In the genomic region with DNA sequence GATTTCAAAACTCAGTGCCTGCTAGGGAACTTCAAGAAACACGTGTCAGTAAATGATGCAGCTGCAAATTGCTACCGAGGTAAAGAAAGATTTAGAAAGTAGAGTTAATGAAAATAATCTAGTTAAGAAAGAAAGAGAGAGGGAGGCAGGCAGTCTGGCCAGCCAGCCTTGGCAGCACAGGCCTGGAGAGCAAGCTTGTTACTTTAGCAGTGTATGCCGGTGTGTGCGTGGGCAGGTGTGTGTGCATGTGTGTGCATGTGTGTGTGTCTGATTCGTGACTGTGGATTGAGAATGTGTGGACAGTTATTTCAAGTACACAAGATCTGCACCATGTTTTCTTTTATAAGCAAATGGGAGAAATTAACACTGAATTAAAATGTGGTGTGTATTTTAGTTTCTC, we compare ENCODE assay signal across 23 cellular contexts.
"Had no signal": no experiment of that assay in that cellular context is flagged by ENCODE, and none has a peak within 500 bp of the region (broad histone marks: within the 10 kb centered on the region; RNA-seq: fewer than 3 reads in every experiment).

No MANE protein-coding gene starts in this region.

- H3K27ac ChIP-seq: coronary artery, lower lobe of right lung, parathyroid adenoma, prostate gland, sigmoid colon, spleen, thoracic aorta, transverse colon, upper lobe of right lung, uterus had no signal

- H3K79me2 ChIP-seq: parathyroid adenoma had no signal

- H3K9me3 ChIP-seq: lower lobe of right lung, prostate gland, sigmoid colon, spleen, thoracic aorta, transverse colon, upper lobe of right lung, uterus had no signal

- H3K4me3 ChIP-seq: coronary artery, lower lobe of right lung, prostate gland, sigmoid colon, spleen, thoracic aorta, transverse colon, upper lobe of right lung, uterus had no signal

- H3K27me3 ChIP-seq: sigmoid colon, transverse colon, upper lobe of right lung, uterus had no signal

- H3K4me3 Mint-ChIP-seq: effector memory CD8-positive, alpha-beta T cell; memory B cell; natural killer cell; stimulated activated memory B cell treated with anti-CD40 and anti-IgM and Interleukin-4, amounts not matched to agents 10 μg/mL and 1 μg/mL and 100 μg/mL, for 72 hours had no signal

- DNase-seq: dermis blood vessel endothelial cell; effector memory CD8-positive, alpha-beta T cell; head of caudate nucleus; left ventricle myocardium superior; lower lobe of right lung; natural killer cell; right cardiac atrium; sigmoid colon; spleen; stimulated activated CD4-positive, alpha-beta T cell treated with anti-CD3 and anti-CD28 coated beads, Interleukin-4, amount 100 ng/mL, for 4 hours; stimulated activated naive CD8-positive, alpha-beta T cell treated with anti-CD3 and anti-CD28 coated beads, Interleukin-15, Interleukin-2, amounts not matched to agents 100 U/mL and 50 U/mL, for 24 hours; transverse colon; upper lobe of right lung; uterus had no signal

- H2AFZ ChIP-seq: parathyroid adenoma had no signal

- H3K27ac Mint-ChIP-seq: effector memory CD8-positive, alpha-beta T cell; memory B cell; natural killer cell; stimulated activated memory B cell treated with anti-CD40 and anti-IgM and Interleukin-4, amounts not matched to agents 10 μg/mL and 1 μg/mL and 100 μg/mL, for 72 hours had no signal

- H3K4me1 ChIP-seq: lower lobe of right lung, parathyroid adenoma, prostate gland, sigmoid colon, spleen, transverse colon, upper lobe of right lung, uterus had no signal

- FAIRE-seq: endometrium, frontal cortex, keratinocyte had no signal

- H3K27me3 Mint-ChIP-seq: effector memory CD8-positive, alpha-beta T cell; stimulated activated memory B cell treated with anti-CD40 and anti-IgM and Interleukin-4, amounts not matched to agents 10 μg/mL and 1 μg/mL and 100 μg/mL, for 72 hours had no signal

- H3K4me1 Mint-ChIP-seq: memory B cell; natural killer cell; stimulated activated memory B cell treated with anti-CD40 and anti-IgM and Interleukin-4, amounts not matched to agents 10 μg/mL and 1 μg/mL and 100 μg/mL, for 72 hours had no signal

- H3K36me3 ChIP-seq: lower lobe of right lung, prostate gland, sigmoid colon, spleen, thoracic aorta, transverse colon, upper lobe of right lung, uterus had no signal

- H3K9ac ChIP-seq: parathyroid adenoma had no signal

- H3K36me3 Mint-ChIP-seq: memory B cell; natural killer cell; stimulated activated memory B cell treated with anti-CD40 and anti-IgM and Interleukin-4, amounts not matched to agents 10 μg/mL and 1 μg/mL and 100 μg/mL, for 72 hours had no signal

- ATAC-seq: effector memory CD8-positive, alpha-beta T cell; left ventricle myocardium superior; lower lobe of right lung; natural killer cell; right cardiac atrium; stimulated activated memory B cell treated with anti-CD40 and anti-IgM and Interleukin-4, amounts not matched to agents 10 μg/mL and 1 μg/mL and 100 μg/mL, for 72 hours; stimulated activated naive CD8-positive, alpha-beta T cell treated with anti-CD3 and anti-CD28 coated beads, Interleukin-15, Interleukin-2, amounts not matched to agents 100 U/mL and 50 U/mL, for 24 hours; upper lobe of right lung had no signal
